11 cellular contexts compared by ENCODE assay signal in the genomic region with DNA sequence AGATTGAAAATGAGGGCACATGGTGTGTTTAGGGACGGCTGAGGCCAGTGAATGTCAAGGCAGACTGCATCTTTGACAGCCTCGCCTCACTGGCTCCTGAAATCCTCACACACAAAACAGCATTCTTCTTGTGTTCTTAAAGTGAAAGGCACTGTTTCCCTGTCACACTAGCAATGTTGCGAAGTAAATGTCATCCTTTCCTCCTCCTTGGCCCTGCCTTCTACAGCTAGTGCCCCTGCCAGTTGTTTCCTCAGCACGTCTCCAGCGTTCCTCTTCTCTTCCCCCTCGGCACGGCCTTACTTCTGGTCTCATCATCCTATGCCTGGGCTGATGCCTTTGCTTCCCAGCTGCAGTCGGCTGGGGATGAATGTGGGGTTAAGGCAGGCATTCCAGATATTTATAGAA.
DNase-seq lines count a peak whose midpoint lies in the region; ATAC-seq and TF ChIP-seq lines count a peak whose summit lies in the region.
"Had no signal": no experiment of that assay in that cellular context is flagged by ENCODE, and none has a peak within 500 bp of the region (broad histone marks: within the 10 kb centered on the region; RNA-seq: fewer than 3 reads in every experiment).

No MANE protein-coding gene starts in this region.

- no peak for TF ChIP-seq POLR2A in stomach (IDR thresholded peaks at IDR 0.05)
- TF ChIP-seq POLR2A in erythroblast (IDR thresholded peaks at IDR 0.05; ENCODE audit: low read length): no peak

- DNase-seq in GM23248 (peak; percentile 64), lung (ENCODE audit: low spot score) (no peak), stomach (no peak), erythroblast (lab: John Stamatoyannopoulos, UW) (no peak), NCI-H187 treated with DMSO at 0.1 percent for 48 hours (lab: John Stamatoyannopoulos, UW) (no peak), HT-29 (ENCODE audit: low spot score) (no peak), dedifferentiated amniotic fluid mesenchymal stem cell (ENCODE audit: extremely low spot score) (no peak)
- DNase-seq: NCI-H69; stimulated activated CD4-positive, alpha-beta T cell treated with anti-CD3 and anti-CD28 coated beads, Interleukin-1b, Interleukin-23, amount 100 ng/mL, for 48 hours had no signal

- no peaks in the 10 kb centered on the region for H3K36me3 ChIP-seq in GM23248 (ENCODE audit: low read depth)
- no peaks in the 10 kb centered on the region for H3K36me3 ChIP-seq in lung (ENCODE audit: control insufficient read depth in 2 of 2, insufficient read depth in 2 of 2, low read length in 2 of 2)
- H3K36me3 ChIP-seq in stomach: no peaks in the 10 kb centered on the region

- no peaks in the 10 kb centered on the region for H3K27me3 Mint-ChIP-seq in dendritic cell treated with granulocyte-macrophage colony-stimulating factor and Interleukin-4, amounts not matched to agents 40 ng/mL and 50 ng/mL, for 4 days

- H3K4me2 ChIP-seq in GM23248 (ENCODE audit: unreplicated experiment): peak overlapping the region; percentile 62

- 0 out of 2 replicates have a peak, but pooled peaks cover 10% of the 10 kb centered on the region for H3K79me2 ChIP-seq in GM23248 (ENCODE audit: insufficient read depth)

- peaks cover 49% of the 10 kb centered on the region for H3K36me3 Mint-ChIP-seq in dendritic cell treated with granulocyte-macrophage colony-stimulating factor and Interleukin-4, amounts not matched to agents 40 ng/mL and 50 ng/mL, for 4 days (ENCODE audit: low read depth)

- H3K4me3 Mint-ChIP-seq in dendritic cell treated with granulocyte-macrophage colony-stimulating factor and Interleukin-4, amounts not matched to agents 40 ng/mL and 50 ng/mL, for 4 days: no peak overlapping the region

- ATAC-seq in lung (ENCODE audit: insufficient read depth, low FRiP score): no peak

- H3K27ac Mint-ChIP-seq in dendritic cell treated with granulocyte-macrophage colony-stimulating factor and Interleukin-4, amounts not matched to agents 40 ng/mL and 50 ng/mL, for 4 days: peak overlapping the region; percentile 62

- peaks cover 22% of the 10 kb centered on the region for H3F3A ChIP-seq in GM23248 (ENCODE audit: insufficient read depth)

- peaks cover 38% of the 10 kb centered on the region for H3K4me1 Mint-ChIP-seq in dendritic cell treated with granulocyte-macrophage colony-stimulating factor and Interleukin-4, amounts not matched to agents 40 ng/mL and 50 ng/mL, for 4 days (ENCODE audit: low read depth)

- intact Hi-C loops in dendritic cell treated with granulocyte-macrophage colony-stimulating factor and Interleukin-4, amounts not matched to agents 40 ng/mL and 50 ng/mL, for 4 days (cut with micrococcal nuclease): no loop called here
- intact Hi-C loops in stomach (cut with DNase I; ENCODE audit: low total_unique reads): no loop called here

- no peaks in the 10 kb centered on the region for H3K9me2 ChIP-seq in GM23248 (ENCODE audit: insufficient read depth)

- TF ChIP-seq CTCF in lung (IDR thresholded peaks at IDR 0.05; ENCODE audit: control extremely low read depth, extremely low read depth): no peak
- no peak for TF ChIP-seq CTCF in stomach (IDR thresholded peaks at IDR 0.05)

- no peaks in the 10 kb centered on the region for H3K9me3 ChIP-seq in GM23248 (ENCODE audit: low read depth)
- H3K9me3 ChIP-seq in lung (ENCODE audit: control insufficient read depth in 2 of 2, insufficient read depth in 1 of 2, low read length in 1 of 2): no peaks in the 10 kb centered on the region
- H3K9me3 ChIP-seq in stomach: no peaks in the 10 kb centered on the region

- no peaks in the 10 kb centered on the region for H3K9me3 Mint-ChIP-seq in dendritic cell treated with granulocyte-macrophage colony-stimulating factor and Interleukin-4, amounts not matched to agents 40 ng/mL and 50 ng/mL, for 4 days

- TF ChIP-seq EP300 in stomach (IDR thresholded peaks at IDR 0.05): no peak

- H2AFZ ChIP-seq in GM23248: peak overlapping the region; percentile 66

- in situ Hi-C loops in GM23248 (cut with MboI): no loop called here

- H3K27me3 ChIP-seq in GM23248 (replicated peaks; ENCODE audit: insufficient read depth) (no peaks in the 10 kb centered on the region), lung (ENCODE audit: control insufficient read depth, insufficient read depth) (no peaks in the 10 kb centered on the region), stomach (no peaks in the 10 kb centered on the region)

- peak overlapping the region; percentile 25; the same call in 1 of the 2 replicates for H3K9ac ChIP-seq in GM23248

- H3K4me3 ChIP-seq in GM23248: peak overlapping the region; percentile 8; the same call in 1 of the 2 replicates
- H3K4me3 ChIP-seq in lung: no peak overlapping the region
- H3K4me3 ChIP-seq in stomach: no peak overlapping the region

- peaks cover 24% of the 10 kb centered on the region for H3K4me1 ChIP-seq in GM23248 (ENCODE audit: insufficient read depth)
- peaks cover 13 to 41% of the 10 kb centered on the region in 2 donors for H3K4me1 ChIP-seq in lung (ENCODE audit: control insufficient read depth in 2 of 2, insufficient read depth in 2 of 2, low read length in 2 of 2)
- peaks cover 37 to 72% (median 51%) of the 10 kb centered on the region in 4 donors for H3K4me1 ChIP-seq in stomach

- H3K27ac ChIP-seq in GM23248 (peak overlapping the region; percentile 2), lung (ENCODE audit: low read depth in 1 of 2, low read length in 1 of 2) (peak overlapping the region; percentile 64 to 71), stomach (peak overlapping the region; percentile 25 to 74 (median 68))
- H3K27ac ChIP-seq: HL-60 had no signal

- WGBS in GM23248 (ENCODE audit: low coverage in 1 of 2, low lambda C conversion rate in 2 of 2, missing lambda C conversion rate in 2 of 2), 2 experiments: 17 to 22% methylated on average over 8 of the region's 8 CpGs
- WGBS in lung, 2 donors: 33 to 37% methylated on average over 8 of the region's 8 CpGs
- WGBS in stomach, 5 donors: 29 to 52% (median 48%) methylated on average over 8 of the region's 8 CpGs

- H4K20me1 ChIP-seq in GM23248 (ENCODE audit: insufficient read depth): no peaks in the 10 kb centered on the region

Comparison
In these comparisons a context has a peak if more than half of its experiments do, and no peak if none do; other contexts are left out.
1. H3K27ac ChIP-seq: peak in every context shown above with its lines; median percentile 68 in stomach; 68 in lung; 2 in GM23248.